In the genomic region with DNA sequence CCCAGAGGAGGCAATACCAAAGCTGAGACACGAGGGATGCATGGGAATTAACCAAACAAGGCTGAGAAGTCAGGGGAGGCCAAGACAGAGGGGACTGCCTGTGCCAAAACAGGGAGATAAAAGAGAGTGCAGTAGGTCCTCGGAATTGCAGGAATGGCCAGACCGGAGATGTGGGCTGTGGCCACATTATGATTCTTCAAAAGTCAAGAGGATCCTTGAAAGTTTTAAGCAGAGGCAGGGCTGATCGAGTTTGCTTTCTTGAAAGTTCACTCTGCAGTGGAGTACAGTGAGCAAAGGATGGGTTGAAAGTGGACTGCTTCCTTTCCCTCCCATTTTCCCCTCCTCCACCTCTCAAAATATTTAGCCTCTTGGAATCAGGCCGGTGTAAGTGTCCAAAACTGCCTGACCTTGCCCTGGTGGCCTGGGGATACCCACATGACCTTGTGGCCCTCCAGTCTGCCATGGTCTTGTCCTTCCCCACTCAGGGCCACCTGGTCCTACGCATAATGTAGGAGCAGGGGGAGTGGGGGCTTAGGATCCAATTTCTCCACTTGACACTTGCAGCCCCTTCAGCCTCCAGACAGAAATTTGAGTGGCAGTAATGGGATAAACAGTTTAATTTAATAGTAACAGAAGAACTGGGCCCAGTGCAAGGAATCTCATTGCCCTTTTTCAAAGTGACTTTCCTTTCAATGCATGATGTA, we compare ENCODE assay signal across 24 cellular contexts.
DNase-seq lines count a peak whose midpoint lies in the region; ATAC-seq and TF ChIP-seq lines count a peak whose summit lies in the region.
"Had no signal": no experiment of that assay in that cellular context is flagged by ENCODE, and none has a peak within 500 bp of the region (broad histone marks: within the 10 kb centered on the region; RNA-seq: fewer than 3 reads in every experiment).

No MANE protein-coding gene starts in this region.

- no peaks in the 10 kb centered on the region for H3K36me3 Mint-ChIP-seq in activated naive CD8-positive, alpha-beta T cell treated with anti-CD3 and anti-CD28 coated beads for 36 hours
- H3K36me3 Mint-ChIP-seq: CD4-positive, alpha-beta memory T cell had no signal

- H3K27me3 ChIP-seq in lower lobe of right lung (ENCODE audit: low read depth) = no peaks in the 10 kb centered on the region
- no peaks in the 10 kb centered on the region for H3K27me3 ChIP-seq in upper lobe of left lung

- H3K4me1 Mint-ChIP-seq in activated naive CD8-positive, alpha-beta T cell treated with anti-CD3 and anti-CD28 coated beads for 36 hours = no peaks in the 10 kb centered on the region
- H3K4me1 Mint-ChIP-seq: CD4-positive, alpha-beta memory T cell had no signal

- intact Hi-C loops in lower lobe of right lung (cut with DNase I) = no loop called here

- no peak overlapping the region for H3K27ac Mint-ChIP-seq in activated naive CD8-positive, alpha-beta T cell treated with anti-CD3 and anti-CD28 coated beads for 36 hours
- H3K27ac Mint-ChIP-seq: CD4-positive, alpha-beta memory T cell; GM23338; H9 had no signal

- DNase-seq in NCI-H2227 treated with DMSO at 0.1 percent for 48 hours (lab: John Stamatoyannopoulos, UW) = peak; percentile 4
- DNase-seq in NCI-H82 (lab: John Stamatoyannopoulos, UW) = peak; percentile 62
- no peak for DNase-seq in lower lobe of right lung
- peak in 1 of 2 donors; percentile 54 for DNase-seq in upper lobe of left lung
- no peak for DNase-seq in activated naive CD8-positive, alpha-beta T cell treated with anti-CD3 and anti-CD28 coated beads for 36 hours
- DNase-seq in NCI-H748 (lab: John Stamatoyannopoulos, UW; ENCODE audit: unreplicated experiment) = no peak
- DNase-seq: C1 segment of cervical spinal cord; Caco-2; CD4-positive, alpha-beta memory T cell; H9; KBM-7; MV-4-11; NCI-H1105; NCI-H1436 treated with DMSO at 0.1 percent for 48 hours; NCI-H1930; NCI-H2107; NCI-H226; NCI-H510A; NCI-H774; PC-9; SHP77 had no signal

- H3K9me3 ChIP-seq in lower lobe of right lung = no peaks in the 10 kb centered on the region
- no peaks in the 10 kb centered on the region for H3K9me3 ChIP-seq in upper lobe of left lung
- H3K9me3 ChIP-seq: A549, Caco-2 had no signal

- no peak overlapping the region for H3K4me3 ChIP-seq in lower lobe of right lung
- no peak overlapping the region for H3K4me3 ChIP-seq in upper lobe of left lung
- H3K4me3 ChIP-seq: A549, GM23338, PC-9 had no signal

- no peaks in the 10 kb centered on the region for H3K27me3 Mint-ChIP-seq in activated naive CD8-positive, alpha-beta T cell treated with anti-CD3 and anti-CD28 coated beads for 36 hours
- H3K27me3 Mint-ChIP-seq: CD4-positive, alpha-beta memory T cell had no signal

- H3K36me3 ChIP-seq in lower lobe of right lung = no peaks in the 10 kb centered on the region
- H3K36me3 ChIP-seq in upper lobe of left lung = no peaks in the 10 kb centered on the region

- H3K27ac ChIP-seq in lower lobe of right lung (no peak overlapping the region), upper lobe of left lung (no peak overlapping the region)
- H3K27ac ChIP-seq: A549, PC-9 had no signal

- H3K9me3 Mint-ChIP-seq in activated naive CD8-positive, alpha-beta T cell treated with anti-CD3 and anti-CD28 coated beads for 36 hours = peaks cover 2% of the 10 kb centered on the region
- H3K9me3 Mint-ChIP-seq: GM23338, H9 had no signal

- WGBS in upper lobe of left lung, 2 donors = 51 to 53% methylated on average over 6 of the region's 6 CpGs

- TF ChIP-seq EP300 in upper lobe of left lung (IDR thresholded peaks at IDR 0.05) = peak in 1 of 4 donors; percentile 57

- no peak for TF ChIP-seq POLR2A in upper lobe of left lung (IDR thresholded peaks at IDR 0.05)

- no peak for TF ChIP-seq CTCF in lower lobe of right lung (IDR thresholded peaks at IDR 0.05)
- TF ChIP-seq CTCF in upper lobe of left lung (IDR thresholded peaks at IDR 0.05) = no peak

- ATAC-seq in lower lobe of right lung = peak; percentile 67 to 81
- peak; percentile 27 to 78 for ATAC-seq in upper lobe of left lung (ENCODE audit: low FRiP score in 2 of 2)
- no peak for ATAC-seq in esophagus mucosa
- ATAC-seq: A549, GM23338 had no signal

- H3K4me3 Mint-ChIP-seq in activated naive CD8-positive, alpha-beta T cell treated with anti-CD3 and anti-CD28 coated beads for 36 hours = no peak overlapping the region
- H3K4me3 Mint-ChIP-seq: CD4-positive, alpha-beta memory T cell; GM23338; H9 had no signal

- H3K4me1 ChIP-seq in lower lobe of right lung (peaks cover 41% of the 10 kb centered on the region), upper lobe of left lung (peaks cover 23 to 42% (median 31%) of the 10 kb centered on the region in 4 donors)
- H3K4me1 ChIP-seq: A549, Caco-2 had no signal

Comparison
In these comparisons a context has a peak if more than half of its experiments do, and no peak if none do; other contexts are left out.
1. DNase-seq: peak in NCI-H2227 treated with DMSO at 0.1 percent for 48 hours (single experiment) and NCI-H82 (single experiment); none in lower lobe of right lung (single experiment), activated naive CD8-positive, alpha-beta T cell treated with anti-CD3 and anti-CD28 coated beads for 36 hours (single experiment) and NCI-H748 (single experiment).